In the genomic region with DNA sequence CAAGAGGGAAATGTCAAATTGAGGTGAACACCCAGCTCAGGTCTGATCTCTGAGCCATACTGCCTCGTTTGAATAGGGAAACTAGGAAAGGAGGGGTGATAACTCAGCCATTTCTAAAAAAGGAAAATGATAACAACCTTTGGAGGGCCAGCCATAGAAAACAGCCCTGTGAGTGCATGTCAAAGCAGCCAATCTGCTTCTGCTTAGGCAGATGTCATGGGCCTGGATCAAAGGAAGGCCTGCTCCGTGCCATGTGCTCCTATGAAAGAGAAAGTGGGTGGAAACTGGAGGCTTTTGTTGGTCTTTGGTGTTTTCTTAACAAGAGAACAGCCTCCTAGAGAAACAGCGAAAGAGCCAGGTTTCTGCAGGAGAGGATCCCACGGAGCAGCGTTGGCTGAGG, we compare ENCODE assay signal across 31 cellular contexts.
"Had no signal": no experiment of that assay in that cellular context is flagged by ENCODE, and none has a peak within 500 bp of the region (broad histone marks: within the 10 kb centered on the region; RNA-seq: fewer than 3 reads in every experiment).

No MANE protein-coding gene starts in this region.

- H3K27me3 ChIP-seq: adrenal gland, body of pancreas, esophagus muscularis mucosa, foreskin keratinocyte, gastrocnemius medialis, heart left ventricle had no signal

- H3K9me3 ChIP-seq: adrenal gland, body of pancreas, esophagus muscularis mucosa, gastrocnemius medialis, heart left ventricle had no signal

- H3K27ac ChIP-seq: adrenal gland, body of pancreas, esophagus muscularis mucosa, foreskin keratinocyte, gastrocnemius medialis, heart left ventricle, WERI-Rb-1 had no signal

- DNase-seq: activated B cell treated with CpG ODN at 0.5 μM for 24 hours; activated CD4-positive, alpha-beta T cell treated with anti-CD3 and anti-CD28 coated beads for 48 hours; activated CD4-positive, alpha-beta T cell treated with anti-CD3 and anti-CD28 coated beads, Interleukin-2, amount 50 U/mL, for 1 hour; activated CD4-positive, alpha-beta T cell treated with anti-CD3 and anti-CD28 coated beads, Interleukin-2, amount 50 U/mL, for 48 hours; activated CD8-positive, alpha-beta memory T cell treated with anti-CD3 and anti-CD28 coated beads for 24 hours; activated CD8-positive, alpha-beta T cell treated with anti-CD3 and anti-CD28 coated beads for 36 hours; activated effector memory CD4-positive, alpha-beta T cell treated with Interleukin-2 at 50 U/mL for 16 hours; activated gamma-delta T cell treated with Interleukin-2 at 50 U/mL for 16 hours; activated naive CD4-positive, alpha-beta T cell treated with Interleukin-2 at 50 U/mL for 16 hours; activated naive CD8-positive, alpha-beta T cell treated with anti-CD3 and anti-CD28 coated beads for 36 hours; activated naive CD8-positive, alpha-beta T cell treated with anti-CD3 and anti-CD28 coated beads, Interleukin-2, amount 50 U/mL, for 24 hours; activated T-cell treated with anti-CD3 and anti-CD28 coated beads, Interleukin-2, amount 50 U/mL, for 4 hours; adrenal gland; amygdala; aorta; body of pancreas; caudate nucleus; cortex of kidney; dermis blood vessel endothelial cell; effector CD4-positive, alpha-beta T cell; effector memory CD8-positive, alpha-beta T cell; erythroblast; foreskin keratinocyte; gastrocnemius medialis; glutamatergic neuron; heart left ventricle; T1000; WERI-Rb-1 had no signal

- ATAC-seq: activated CD4-positive, CD25-positive, alpha-beta regulatory T cell treated with anti-CD3 and anti-CD28 coated beads, Interleukin-2, amount 50 U/mL, for 24 hours; activated CD8-positive, alpha-beta T cell treated with anti-CD3 and anti-CD28 coated beads for 36 hours; activated naive CD8-positive, alpha-beta T cell treated with anti-CD3 and anti-CD28 coated beads, Interleukin-2, amount 50 U/mL, for 24 hours; activated T-cell treated with anti-CD3 and anti-CD28 coated beads, Interleukin-2, amount 50 U/mL, for 4 hours; activated T-helper 17 cell treated with anti-CD3 and anti-CD28 coated beads, Interleukin-2, amount 50 U/mL, for 72 hours; body of pancreas; effector memory CD8-positive, alpha-beta T cell; foreskin keratinocyte; gastrocnemius medialis; heart left ventricle had no signal

- H3K4me3 ChIP-seq: adrenal gland, body of pancreas, esophagus muscularis mucosa, gastrocnemius medialis, heart left ventricle had no signal

- H3K4me1 ChIP-seq: adrenal gland, body of pancreas, esophagus muscularis mucosa, foreskin keratinocyte, gastrocnemius medialis, heart left ventricle had no signal

- H3K36me3 ChIP-seq: adrenal gland, esophagus muscularis mucosa, gastrocnemius medialis, heart left ventricle, WERI-Rb-1 had no signal
